Comparison of ENCODE assay signal across 1 cellular context in genomic region chr18:5596585-5596984, GRCh38.
TF ChIP-seq lines count a peak whose summit lies in the region.

No MANE protein-coding gene starts in this region.

TF ChIP-seq in HEK293, 187 proteins besides CTCF, POLR2A, EP300 and RAD21 (continued from another document):
- TF ChIP-seq ATF2 (tag by site-specific recombination; IDR thresholded peaks at IDR 0.05; ENCODE audit: low read depth) (peak; percentile 79), ZNF510 (tag by site-specific recombination; IDR thresholded peaks at IDR 0.05; ENCODE audit: insufficient replicate concordance) (no peak), ZNF341 (tag by site-specific recombination; IDR thresholded peaks at IDR 0.05; ENCODE audit: low read depth) (no peak), PRDM6 (tag by site-specific recombination; IDR thresholded peaks at IDR 0.05) (0 out of 2 replicates have a peak, but pooled peaks have one; percentile 14)
